8 cellular contexts compared by ENCODE assay signal in genomic region chr21:44024895-44025353, GRCh38. TPM values are rescaled to one million over a fixed set of nuclear protein-coding genes. Genes with fewer than 3 reads are reported as not detected.
DNase-seq lines count a peak whose midpoint lies in the region; ATAC-seq lines count a peak whose summit lies in the region.

No MANE protein-coding gene starts in this region.

- peak; percentile 40 for DNase-seq in RPMI7951 (ENCODE audit: low read depth)
- DNase-seq in mucosa of gallbladder (ENCODE audit: low spot score), result peak; percentile 48
- no peak for DNase-seq in effector memory CD4-positive, alpha-beta T cell

- peaks cover 7% of the 10 kb centered on the region; the same call in 1 of the 2 replicates for H3K36me3 ChIP-seq in BLaER1
- H3K36me3 ChIP-seq in ectodermal cell (ENCODE audit: control insufficient read depth, insufficient read depth, low read length), result no peaks in the 10 kb centered on the region
- no peaks in the 10 kb centered on the region for H3K36me3 ChIP-seq in effector memory CD4-positive, alpha-beta T cell (ENCODE audit: control insufficient read depth, insufficient read depth, low read length)

- H3K4me1 ChIP-seq in BLaER1 (peaks cover 44% of the 10 kb centered on the region), ectodermal cell (ENCODE audit: control insufficient read depth, insufficient read depth, low read length) (peaks cover 14% of the 10 kb centered on the region)
- peaks cover 21% of the 10 kb centered on the region for H3K4me1 ChIP-seq in effector memory CD4-positive, alpha-beta T cell (ENCODE audit: control insufficient read depth, insufficient read depth, low read length, poor library complexity, severe bottlenecking)

- no peaks in the 10 kb centered on the region for H3K27me3 ChIP-seq in BLaER1
- no peaks in the 10 kb centered on the region for H3K27me3 ChIP-seq in ectodermal cell (ENCODE audit: control insufficient read depth, insufficient read depth, low read length, poor library complexity, severe bottlenecking)
- no peaks in the 10 kb centered on the region for H3K27me3 ChIP-seq in effector memory CD4-positive, alpha-beta T cell (replicated peaks; ENCODE audit: control insufficient read depth, insufficient read depth, low read length, poor library complexity, severe bottlenecking)

- H3K4me3 ChIP-seq in BLaER1, result no peak overlapping the region
- H3K4me3 ChIP-seq in ectodermal cell (ENCODE audit: insufficient read depth, low read depth, low read length), result no peak overlapping the region
- H3K4me3 ChIP-seq in effector memory CD4-positive, alpha-beta T cell (ENCODE audit: insufficient read depth, low read depth, low read length, poor library complexity, severe bottlenecking), result no peak overlapping the region

- ATAC-seq in HG03025 (IDR thresholded peaks at IDR 0.05; ENCODE audit: low FRiP score, unreplicated experiment), result no peak
- ATAC-seq in GM21526 (IDR thresholded peaks at IDR 0.05; ENCODE audit: low FRiP score, unreplicated experiment), result no peak
- no peak for ATAC-seq in HG03571 (IDR thresholded peaks at IDR 0.05; ENCODE audit: unreplicated experiment)

- peaks cover 100% of the 10 kb centered on the region for H4K20me1 ChIP-seq in BLaER1

- 69 to 74% methylated on average over 8 of the region's 8 CpGs for WGBS in ectodermal cell, 2 experiments

- H3K9ac ChIP-seq in BLaER1, result no peak overlapping the region

- H3K9me3 ChIP-seq in BLaER1 (peaks cover 8% of the 10 kb centered on the region), ectodermal cell (ENCODE audit: control insufficient read depth, low read length) (no peaks in the 10 kb centered on the region)
- H3K9me3 ChIP-seq in effector memory CD4-positive, alpha-beta T cell (ENCODE audit: control insufficient read depth, low read length), result no peaks in the 10 kb centered on the region

- H3K4me2 ChIP-seq in BLaER1, result peak overlapping the region; percentile 47

- H3K27ac ChIP-seq in BLaER1, result no peak overlapping the region
- H3K27ac ChIP-seq in ectodermal cell (ENCODE audit: insufficient read depth, low read depth, low read length, poor library complexity, severe bottlenecking), result peak overlapping the region; percentile 26
- H3K27ac ChIP-seq in effector memory CD4-positive, alpha-beta T cell (ENCODE audit: insufficient read depth, low read length, poor library complexity, severe bottlenecking), result no peak overlapping the region

RNA-seq across cellular contexts. Expression of gene TRAPPC10, which starts 12.8 kb away (rescaled TPM):
- total RNA-seq in RPMI7951 (2014; rRNA removed; shearing (Covaris generic)), result 11.8 and 24.5 TPM in 2 replicates
- 25.9 TPM for polyA plus RNA-seq in ectodermal cell (2013, experiment 1 of 4)
- polyA plus RNA-seq in ectodermal cell (2013, experiment 2 of 4), result 33.9 TPM
- 20.4 TPM for polyA plus RNA-seq in ectodermal cell (2013, experiment 3 of 4)
- 23.1 TPM for polyA plus RNA-seq in ectodermal cell (2013, experiment 4 of 4)
- 37.0 TPM for total RNA-seq in mucosa of gallbladder

Comparison
In these comparisons a context has a peak if more than half of its experiments do, and no peak if none do; other contexts are left out.
1. DNase-seq: peak in RPMI7951 (single experiment) and mucosa of gallbladder (single experiment); none in effector memory CD4-positive, alpha-beta T cell (0 of 3).